Comparison of ENCODE assay signal across 17 cellular contexts in the genomic region with DNA sequence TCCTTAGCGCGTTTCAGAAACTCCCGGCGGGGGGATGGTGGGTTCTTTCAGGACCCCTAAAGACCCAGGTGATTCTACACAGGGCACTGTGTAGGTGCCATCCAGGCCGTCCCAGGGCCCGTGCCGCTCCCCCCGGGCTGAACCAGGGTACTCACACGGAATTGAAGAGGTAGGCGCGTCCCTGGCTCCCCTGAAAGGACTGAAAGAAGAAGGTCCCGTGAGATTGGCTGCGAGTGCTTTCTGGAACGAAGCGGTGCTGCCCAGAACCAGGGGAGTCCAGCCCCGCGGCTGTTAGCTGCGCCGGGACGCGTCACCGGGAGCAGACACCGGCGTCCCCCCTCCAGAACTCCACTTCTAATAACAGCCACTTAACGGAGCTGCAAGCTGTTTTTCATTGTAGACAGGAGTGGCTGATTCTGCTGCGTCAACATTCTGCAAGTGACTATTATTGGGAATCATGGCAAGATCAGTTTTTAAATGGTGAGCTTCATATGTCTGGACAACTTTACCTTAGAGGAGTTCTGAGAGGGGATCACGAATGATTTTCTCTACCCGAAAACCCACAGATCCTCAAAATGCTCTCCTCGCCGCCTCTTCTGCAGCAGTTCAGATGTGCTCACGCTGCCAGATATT.
"Had no signal": no experiment of that assay in that cellular context is flagged by ENCODE, and none has a peak within 500 bp of the region (broad histone marks: within the 10 kb centered on the region; RNA-seq: fewer than 3 reads in every experiment).

No MANE protein-coding gene starts in this region.

- ATAC-seq: activated CD4-positive, alpha-beta T cell treated with anti-CD3 and anti-CD28 coated beads for 36 hours; heart right ventricle; mucosa of descending colon; sciatic nerve; WTC11 had no signal

- H3K27me3 ChIP-seq: gastroesophageal sphincter, heart right ventricle, pancreas, tibial artery had no signal

- H3K36me3 ChIP-seq: pancreas had no signal

- H3K9me3 ChIP-seq: gastroesophageal sphincter, heart right ventricle, mucosa of descending colon, pancreas, tibial artery had no signal

- H3K27ac ChIP-seq: heart right ventricle, pancreas, tibial artery had no signal

- H3K4me3 ChIP-seq: gastroesophageal sphincter, heart right ventricle, mucosa of descending colon, pancreas, smooth muscle cell, tibial artery had no signal

- DNase-seq: activated CD4-positive, alpha-beta T cell treated with anti-CD3 and anti-CD28 coated beads for 36 hours; activated CD4-positive, alpha-beta T cell treated with anti-CD3 and anti-CD28 coated beads, Interleukin-2, amount 50 U/mL, for 48 hours; activated gamma-delta T cell treated with Interleukin-2 at 50 U/mL for 16 hours; activated T-cell treated with anti-CD3 and anti-CD28 coated beads for 4 hours; cerebellar nuclear complex; cortex of kidney; heart right ventricle; mesenchymal stem cell; mucosa of descending colon; naive B cell; stimulated activated CD4-positive, alpha-beta T cell treated with anti-CD3 and anti-CD28 coated beads, Interleukin-4, amount 100 ng/mL, for 1 hour; tibial artery had no signal
